ENCODE assay signal across 8 cellular contexts in genomic region chr13:59906413-59907027, GRCh38.
DNase-seq lines count a peak whose midpoint lies in the region; ATAC-seq and TF ChIP-seq lines count a peak whose summit lies in the region.

No MANE protein-coding gene starts in this region.

- peak; percentile 57 for TF ChIP-seq CTCF in AG09309 (IDR thresholded peaks at IDR 0.05; ENCODE audit: control insufficient read depth, insufficient read depth, low read depth, low read length, missing control alignments)
- peak; percentile 67 for TF ChIP-seq CTCF in RWPE1 (conservative IDR thresholded peaks at IDR 0.05; ENCODE audit: low read depth)

- DNase-seq in AG09309 (ENCODE audit: low read depth) (peak; percentile 13), H7 (peak; percentile 8), RWPE1 (ENCODE audit: low spot score) (peak; percentile 6), foreskin melanocyte (peak; percentile 25), superior temporal gyrus (ENCODE audit: extremely low spot score) (peak; percentile 59), mesenteric fat pad (ENCODE audit: low spot score) (no peak), GM19238 (ENCODE audit: insufficient read length, low spot score) (no peak)

- H3K4me3 ChIP-seq in AG09309 (ENCODE audit: control insufficient read depth, low read depth, low read length) (no peak overlapping the region), H7 (ENCODE audit: insufficient read depth, low read depth, low read length) (no peak overlapping the region)

- H3K36me3 ChIP-seq in H7 (replicated peaks; ENCODE audit: control insufficient read depth, insufficient read depth, low read length) = no peaks in the 10 kb centered on the region

- ATAC-seq in GM18907 (IDR thresholded peaks at IDR 0.05; ENCODE audit: unreplicated experiment) = no peak

- no peaks in the 10 kb centered on the region for H3K27me3 ChIP-seq in H7 (ENCODE audit: control insufficient read depth, insufficient read depth, low read length)

- no peak overlapping the region for H3K27ac ChIP-seq in RWPE1

- CTCF ChIA-PET in RWPE1 (lab: Yijun Ruan, JAX) = interaction anchor here (0.6 to 1.2 kb wide), 9 partner anchors 9 to 515 kb away, joined by 3 to 6 read pairs (median 3); no protein-coding TSS in a partner anchor

- POLR2A ChIA-PET in RWPE1 (lab: Yijun Ruan, JAX; ENCODE audit: low non-redundant PET) = no interaction called here

Comparison
In these comparisons a context has a peak if more than half of its experiments do, and no peak if none do; other contexts are left out.
1. DNase-seq: peak in AG09309 (single experiment), H7 (single experiment), RWPE1 (single experiment), foreskin melanocyte (single experiment) and superior temporal gyrus (single experiment); none in mesenteric fat pad (single experiment) and GM19238 (single experiment).